In the genomic region with DNA sequence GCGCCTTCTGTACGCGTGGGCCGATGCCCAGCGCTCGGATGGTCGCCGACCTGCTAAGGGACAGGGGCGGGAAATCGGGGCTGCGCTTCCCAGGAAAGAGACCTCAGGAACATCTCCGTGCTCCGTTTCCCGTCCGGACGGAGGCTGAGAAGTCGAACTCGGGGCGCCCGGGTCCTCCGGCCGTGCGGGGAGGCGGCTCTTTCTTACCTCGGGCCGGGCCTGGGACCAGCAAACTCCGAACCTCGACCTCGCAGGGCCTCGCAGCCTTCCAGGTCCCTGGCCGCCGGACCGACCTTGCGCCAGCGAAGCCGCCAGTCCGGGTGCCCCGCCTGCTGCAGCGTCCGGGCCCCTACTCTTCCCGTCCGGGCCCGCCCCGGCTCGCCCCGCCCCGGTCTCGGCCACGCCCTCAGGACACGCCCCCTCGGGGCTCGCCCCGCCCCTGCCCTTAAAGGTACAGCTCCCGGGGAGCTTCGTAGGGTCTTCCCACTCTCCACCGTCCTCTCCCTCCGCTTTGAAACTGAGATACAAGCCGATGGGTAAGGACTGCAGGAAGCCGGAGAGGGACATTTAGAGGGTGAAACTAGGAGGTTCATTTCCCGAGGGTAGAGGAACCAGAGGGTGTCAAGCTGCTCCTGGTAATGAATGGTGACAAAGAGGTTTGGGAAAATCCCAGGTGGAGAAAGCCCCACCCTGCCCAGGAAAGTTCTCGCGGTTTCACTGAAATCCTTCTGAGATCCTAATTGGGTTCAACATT, we compare ENCODE assay signal across 8 cellular contexts. TPM values are rescaled to one million over a fixed set of nuclear protein-coding genes. Genes with fewer than 3 reads are reported as not detected.
DNase-seq lines count a peak whose midpoint lies in the region; ATAC-seq and TF ChIP-seq lines count a peak whose summit lies in the region.

A gene (minus strand): TSS at position 324 of the 754 bp plus-strand sequence. CDS start 2,231 bp downstream, outside the sequence.

- ATAC-seq in GM18861 (IDR thresholded peaks at IDR 0.05; ENCODE audit: unreplicated experiment): peak; percentile 83
- ATAC-seq in HG03097 (IDR thresholded peaks at IDR 0.05; ENCODE audit: low FRiP score, unreplicated experiment): peak; percentile 93

- no peaks in the 10 kb centered on the region for H3K9me3 Mint-ChIP-seq in activated CD4-positive, alpha-beta T cell treated with anti-CD3 and anti-CD28 coated beads, Interleukin-2, amount 10 ng/mL, durations not matched to agents 24 days and 14 days

- peak within 1 kb of the TSS; percentile 97 for H3K4me3 Mint-ChIP-seq in activated CD4-positive, alpha-beta T cell treated with anti-CD3 and anti-CD28 coated beads, Interleukin-2, amount 10 ng/mL, durations not matched to agents 24 days and 14 days

- peaks cover 16% of the 10 kb centered on the region for H3K36me3 Mint-ChIP-seq in activated CD4-positive, alpha-beta T cell treated with anti-CD3 and anti-CD28 coated beads, Interleukin-2, amount 10 ng/mL, durations not matched to agents 24 days and 14 days (ENCODE audit: low read depth)

- peak within 1 kb of the TSS; percentile 78 for H3K27ac Mint-ChIP-seq in activated CD4-positive, alpha-beta T cell treated with anti-CD3 and anti-CD28 coated beads, Interleukin-2, amount 10 ng/mL, durations not matched to agents 24 days and 14 days

- H3K27me3 Mint-ChIP-seq in activated CD4-positive, alpha-beta T cell treated with anti-CD3 and anti-CD28 coated beads, Interleukin-2, amount 10 ng/mL, durations not matched to agents 24 days and 14 days: no peaks in the 10 kb centered on the region

- TF ChIP-seq CTCF in coronary artery (IDR thresholded peaks at IDR 0.05): no peak

- H3K27ac ChIP-seq in coronary artery: peak within 1 kb of the TSS; percentile 62 to 84

- peak; percentile 96 for DNase-seq in AG08395 (ENCODE audit: low spot score)
- DNase-seq in NCI-H460 (ENCODE audit: extremely low read depth, low read depth): peak; percentile 72
- DNase-seq in activated CD4-positive, alpha-beta T cell treated with anti-CD3 and anti-CD28 coated beads, Interleukin-2, amount 10 ng/mL, durations not matched to agents 24 days and 14 days: peak; percentile 96
- DNase-seq in coronary artery (ENCODE audit: low spot score): peak; percentile 92
- peak; percentile 93 for DNase-seq in left kidney (ENCODE audit: low read depth, low spot score)
- peak; percentile 88 to 91 for DNase-seq in stimulated activated CD4-positive, alpha-beta T cell treated with anti-CD3 and anti-CD28 coated beads, Interleukin-1b, Interleukin-23, amount 100 ng/mL, for 4 hours (ENCODE audit: low read depth in 2 of 2)

- H3K4me3 ChIP-seq in coronary artery: peak within 1 kb of the TSS; percentile 92

- H3K4me1 Mint-ChIP-seq in activated CD4-positive, alpha-beta T cell treated with anti-CD3 and anti-CD28 coated beads, Interleukin-2, amount 10 ng/mL, durations not matched to agents 24 days and 14 days: peaks cover 22% of the 10 kb centered on the region

- intact Hi-C loops in activated CD4-positive, alpha-beta T cell treated with anti-CD3 and anti-CD28 coated beads, Interleukin-2, amount 10 ng/mL, durations not matched to agents 24 days and 14 days (cut with micrococcal nuclease): loop anchor here (1.0 to 10.0 kb wide), 3 partner anchors 23 to 360 kb away; a partner anchor contains a TSS

RNA-seq across cellular contexts. Expression of the gene that starts here (rescaled TPM):
- total RNA-seq in NCI-H460 (2014; rRNA removed; shearing (Covaris generic)): 5.4 and 5.8 TPM in 2 replicates
- polyA plus RNA-seq in NCI-H460 (2014; cell fraction: nucleus; rRNA removed): 24.5 and 29.5 TPM in 2 replicates
- 19.5 and 20.0 TPM in 2 replicates for total RNA-seq in activated CD4-positive, alpha-beta T cell treated with anti-CD3 and anti-CD28 coated beads, Interleukin-2, amount 10 ng/mL, durations not matched to agents 24 days and 14 days

Comparison
In these comparisons a context has a peak if more than half of its experiments do, and no peak if none do; other contexts are left out.
1. Peak in every context shown above with its lines: DNase-seq, ATAC-seq, H3K4me3 ChIP-seq and H3K27ac ChIP-seq.